1 cellular context compared by ENCODE assay signal in the genomic region with DNA sequence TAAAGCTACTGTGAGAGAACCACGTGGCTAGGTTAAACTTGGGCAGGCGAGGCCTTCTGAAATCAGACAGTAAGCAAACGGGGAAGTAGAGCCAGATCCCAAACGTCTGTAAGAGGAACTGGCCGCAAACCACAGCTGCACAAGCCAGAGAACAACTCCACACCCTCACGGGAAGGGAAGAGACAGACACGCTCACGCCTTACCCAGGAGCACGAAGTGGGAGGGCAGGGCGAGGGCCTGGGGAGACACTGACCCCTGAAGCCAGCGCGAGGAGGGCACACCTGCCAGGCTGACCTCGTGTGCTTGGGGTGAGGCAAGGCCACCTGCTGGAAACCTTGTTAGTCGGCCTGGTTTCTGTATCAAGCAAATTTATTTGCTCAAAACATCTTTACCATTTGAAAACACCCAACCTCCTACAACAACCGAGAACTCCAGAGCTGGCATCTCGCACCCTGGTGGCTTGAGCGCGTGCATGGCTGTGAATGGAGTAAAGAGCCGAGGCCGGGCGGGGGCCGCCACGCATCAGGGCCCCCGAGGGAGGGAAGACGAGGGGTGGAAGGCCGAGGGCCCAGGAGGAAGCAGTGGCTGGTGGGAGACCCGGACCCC.
TF ChIP-seq lines count a peak whose summit lies in the region.

No MANE protein-coding gene starts in this region.

TF ChIP-seq in GM12878, 131 proteins besides CTCF, POLR2A, EP300 and RAD21 (continued from another document and continues in another):
- TF ChIP-seq, protein P1, sequence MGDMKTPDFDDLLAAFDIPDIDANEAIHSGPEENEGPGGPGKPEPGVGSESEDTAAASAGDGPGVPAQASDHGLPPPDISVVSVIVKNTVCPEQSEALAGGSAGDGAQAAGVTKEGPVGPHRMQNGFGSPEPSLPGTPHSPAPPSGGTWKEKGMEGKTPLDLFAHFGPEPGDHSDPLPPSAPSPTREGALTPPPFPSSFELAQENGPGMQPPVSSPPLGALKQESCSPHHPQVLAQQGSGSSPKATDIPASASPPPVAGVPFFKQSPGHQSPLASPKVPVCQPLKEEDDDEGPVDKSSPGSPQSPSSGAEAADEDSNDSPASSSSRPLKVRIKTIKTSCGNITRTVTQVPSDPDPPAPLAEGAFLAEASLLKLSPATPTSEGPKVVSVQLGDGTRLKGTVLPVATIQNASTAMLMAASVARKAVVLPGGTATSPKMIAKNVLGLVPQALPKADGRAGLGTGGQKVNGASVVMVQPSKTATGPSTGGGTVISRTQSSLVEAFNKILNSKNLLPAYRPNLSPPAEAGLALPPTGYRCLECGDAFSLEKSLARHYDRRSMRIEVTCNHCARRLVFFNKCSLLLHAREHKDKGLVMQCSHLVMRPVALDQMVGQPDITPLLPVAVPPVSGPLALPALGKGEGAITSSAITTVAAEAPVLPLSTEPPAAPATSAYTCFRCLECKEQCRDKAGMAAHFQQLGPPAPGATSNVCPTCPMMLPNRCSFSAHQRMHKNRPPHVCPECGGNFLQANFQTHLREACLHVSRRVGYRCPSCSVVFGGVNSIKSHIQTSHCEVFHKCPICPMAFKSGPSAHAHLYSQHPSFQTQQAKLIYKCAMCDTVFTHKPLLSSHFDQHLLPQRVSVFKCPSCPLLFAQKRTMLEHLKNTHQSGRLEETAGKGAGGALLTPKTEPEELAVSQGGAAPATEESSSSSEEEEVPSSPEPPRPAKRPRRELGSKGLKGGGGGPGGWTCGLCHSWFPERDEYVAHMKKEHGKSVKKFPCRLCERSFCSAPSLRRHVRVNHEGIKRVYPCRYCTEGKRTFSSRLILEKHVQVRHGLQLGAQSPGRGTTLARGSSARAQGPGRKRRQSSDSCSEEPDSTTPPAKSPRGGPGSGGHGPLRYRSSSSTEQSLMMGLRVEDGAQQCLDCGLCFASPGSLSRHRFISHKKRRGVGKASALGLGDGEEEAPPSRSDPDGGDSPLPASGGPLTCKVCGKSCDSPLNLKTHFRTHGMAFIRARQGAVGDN (IDR thresholded peaks at IDR 0.05): peak; percentile 91
- TF ChIP-seq, protein P2, sequence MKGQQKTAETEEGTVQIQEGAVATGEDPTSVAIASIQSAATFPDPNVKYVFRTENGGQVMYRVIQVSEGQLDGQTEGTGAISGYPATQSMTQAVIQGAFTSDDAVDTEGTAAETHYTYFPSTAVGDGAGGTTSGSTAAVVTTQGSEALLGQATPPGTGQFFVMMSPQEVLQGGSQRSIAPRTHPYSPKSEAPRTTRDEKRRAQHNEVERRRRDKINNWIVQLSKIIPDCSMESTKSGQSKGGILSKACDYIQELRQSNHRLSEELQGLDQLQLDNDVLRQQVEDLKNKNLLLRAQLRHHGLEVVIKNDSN (IDR thresholded peaks at IDR 0.05; ENCODE audit: borderline replicate concordance, extremely low read length, insufficient read depth, low read depth, low read length): no peak
- TF ChIP-seq BRCA1 (IDR thresholded peaks at IDR 0.05; ENCODE audit: low read depth, low read length) (no peak), SREBF2 (IDR thresholded peaks at IDR 0.05; ENCODE audit: low read length) (no peak), ZZZ3 (IDR thresholded peaks at IDR 0.05; ENCODE audit: control insufficient read depth, insufficient read length, low read depth) (no peak), ATF7 (IDR thresholded peaks at IDR 0.05; ENCODE audit: low read depth) (no peak), CBFB (IDR thresholded peaks at IDR 0.05; ENCODE audit: low read depth) (peak; percentile 35; the same call in 1 of the 2 replicates), YBX1 (IDR thresholded peaks at IDR 0.05) (no peak), SP1 (IDR thresholded peaks at IDR 0.05; ENCODE audit: low read depth, low read length) (no peak), SMARCA5 (IDR thresholded peaks at IDR 0.05) (no peak), POU2F2 (IDR thresholded peaks at IDR 0.05; ENCODE audit: borderline replicate concordance, low read depth, low read length) (peak; percentile 79; the same call in 2 of the 3 replicates), WRNIP1 (IDR thresholded peaks at IDR 0.05; ENCODE audit: borderline replicate concordance, low read depth, low read length) (no peak), STAT1 (conservative IDR thresholded peaks at IDR 0.05) (no peak), NR2C1 (IDR thresholded peaks at IDR 0.05) (no peak), NR2F1 (conservative IDR thresholded peaks at IDR 0.05) (peak; percentile 75), PAX5 (IDR thresholded peaks at IDR 0.05; ENCODE audit: borderline replicate concordance, low read depth, low read length) (peak; percentile 33; the same call in 1 of the 2 replicates), ZNF24 (IDR thresholded peaks at IDR 0.05) (no peak), SPI1 (IDR thresholded peaks at IDR 0.05; ENCODE audit: borderline replicate concordance, insufficient read depth, low read depth, low read length) (peak; percentile 45; the same call in 1 of the 2 replicates), TCF12 (IDR thresholded peaks at IDR 0.05; ENCODE audit: low read depth, low read length) (0 out of 2 replicates have a peak, but pooled peaks have one; percentile 10), CHD2 (IDR thresholded peaks at IDR 0.05; ENCODE audit: borderline replicate concordance, low read depth, low read length) (0 out of 2 replicates have a peak, but pooled peaks have one; percentile 14), MYC (IDR thresholded peaks at IDR 0.05; ENCODE audit: insufficient read depth, insufficient read length, insufficient replicate concordance, low read length, severe bottlenecking) (no peak), TCF3 (IDR thresholded peaks at IDR 0.05; ENCODE audit: borderline replicate concordance, insufficient read depth, low read depth, low read length) (no peak), ETV6 (conservative IDR thresholded peaks at IDR 0.05 in 1 of 2, IDR thresholded peaks at IDR 0.05 in 1 of 2; ENCODE audit: borderline replicate concordance in 1 of 2, low read depth in 1 of 2) (no peak), RCOR1 (conservative IDR thresholded peaks at IDR 0.05; ENCODE audit: low read depth, low read length) (no peak), PAX8 (IDR thresholded peaks at IDR 0.05) (no peak), MEF2A (IDR thresholded peaks at IDR 0.05; ENCODE audit: insufficient read depth, low read depth, low read length) (no peak), CHD4 (IDR thresholded peaks at IDR 0.05) (no peak), TBL1XR1 (IDR thresholded peaks at IDR 0.05; ENCODE audit: low read depth, low read length) (no peak), SUZ12 (IDR thresholded peaks at IDR 0.05; ENCODE audit: unreplicated experiment) (no peak), TARDBP (IDR thresholded peaks at IDR 0.05; ENCODE audit: borderline replicate concordance) (no peak), JUND (IDR thresholded peaks at IDR 0.05; ENCODE audit: low read depth, low read length) (no peak)
- TF ChIP-seq, protein P3, sequence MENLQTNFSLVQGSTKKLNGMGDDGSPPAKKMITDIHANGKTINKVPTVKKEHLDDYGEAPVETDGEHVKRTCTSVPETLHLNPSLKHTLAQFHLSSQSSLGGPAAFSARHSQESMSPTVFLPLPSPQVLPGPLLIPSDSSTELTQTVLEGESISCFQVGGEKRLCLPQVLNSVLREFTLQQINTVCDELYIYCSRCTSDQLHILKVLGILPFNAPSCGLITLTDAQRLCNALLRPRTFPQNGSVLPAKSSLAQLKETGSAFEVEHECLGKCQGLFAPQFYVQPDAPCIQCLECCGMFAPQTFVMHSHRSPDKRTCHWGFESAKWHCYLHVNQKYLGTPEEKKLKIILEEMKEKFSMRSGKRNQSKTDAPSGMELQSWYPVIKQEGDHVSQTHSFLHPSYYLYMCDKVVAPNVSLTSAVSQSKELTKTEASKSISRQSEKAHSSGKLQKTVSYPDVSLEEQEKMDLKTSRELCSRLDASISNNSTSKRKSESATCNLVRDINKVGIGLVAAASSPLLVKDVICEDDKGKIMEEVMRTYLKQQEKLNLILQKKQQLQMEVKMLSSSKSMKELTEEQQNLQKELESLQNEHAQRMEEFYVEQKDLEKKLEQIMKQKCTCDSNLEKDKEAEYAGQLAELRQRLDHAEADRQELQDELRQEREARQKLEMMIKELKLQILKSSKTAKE (IDR thresholded peaks at IDR 0.05; ENCODE audit: low read depth, poor library complexity, severe bottlenecking): no peak
- TF ChIP-seq, protein P4, sequence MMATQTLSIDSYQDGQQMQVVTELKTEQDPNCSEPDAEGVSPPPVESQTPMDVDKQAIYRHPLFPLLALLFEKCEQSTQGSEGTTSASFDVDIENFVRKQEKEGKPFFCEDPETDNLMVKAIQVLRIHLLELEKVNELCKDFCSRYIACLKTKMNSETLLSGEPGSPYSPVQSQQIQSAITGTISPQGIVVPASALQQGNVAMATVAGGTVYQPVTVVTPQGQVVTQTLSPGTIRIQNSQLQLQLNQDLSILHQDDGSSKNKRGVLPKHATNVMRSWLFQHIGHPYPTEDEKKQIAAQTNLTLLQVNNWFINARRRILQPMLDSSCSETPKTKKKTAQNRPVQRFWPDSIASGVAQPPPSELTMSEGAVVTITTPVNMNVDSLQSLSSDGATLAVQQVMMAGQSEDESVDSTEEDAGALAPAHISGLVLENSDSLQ (IDR thresholded peaks at IDR 0.05): no peak
- TF ChIP-seq, protein P5, sequence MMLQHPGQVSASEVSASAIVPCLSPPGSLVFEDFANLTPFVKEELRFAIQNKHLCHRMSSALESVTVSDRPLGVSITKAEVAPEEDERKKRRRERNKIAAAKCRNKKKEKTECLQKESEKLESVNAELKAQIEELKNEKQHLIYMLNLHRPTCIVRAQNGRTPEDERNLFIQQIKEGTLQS (IDR thresholded peaks at IDR 0.05; ENCODE audit: borderline replicate concordance, extremely low read depth, low read depth, low read length): no peak
- TF ChIP-seq, protein P6, sequence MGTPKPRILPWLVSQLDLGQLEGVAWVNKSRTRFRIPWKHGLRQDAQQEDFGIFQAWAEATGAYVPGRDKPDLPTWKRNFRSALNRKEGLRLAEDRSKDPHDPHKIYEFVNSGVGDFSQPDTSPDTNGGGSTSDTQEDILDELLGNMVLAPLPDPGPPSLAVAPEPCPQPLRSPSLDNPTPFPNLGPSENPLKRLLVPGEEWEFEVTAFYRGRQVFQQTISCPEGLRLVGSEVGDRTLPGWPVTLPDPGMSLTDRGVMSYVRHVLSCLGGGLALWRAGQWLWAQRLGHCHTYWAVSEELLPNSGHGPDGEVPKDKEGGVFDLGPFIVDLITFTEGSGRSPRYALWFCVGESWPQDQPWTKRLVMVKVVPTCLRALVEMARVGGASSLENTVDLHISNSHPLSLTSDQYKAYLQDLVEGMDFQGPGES (IDR thresholded peaks at IDR 0.05): no peak
- TF ChIP-seq, protein P7, sequence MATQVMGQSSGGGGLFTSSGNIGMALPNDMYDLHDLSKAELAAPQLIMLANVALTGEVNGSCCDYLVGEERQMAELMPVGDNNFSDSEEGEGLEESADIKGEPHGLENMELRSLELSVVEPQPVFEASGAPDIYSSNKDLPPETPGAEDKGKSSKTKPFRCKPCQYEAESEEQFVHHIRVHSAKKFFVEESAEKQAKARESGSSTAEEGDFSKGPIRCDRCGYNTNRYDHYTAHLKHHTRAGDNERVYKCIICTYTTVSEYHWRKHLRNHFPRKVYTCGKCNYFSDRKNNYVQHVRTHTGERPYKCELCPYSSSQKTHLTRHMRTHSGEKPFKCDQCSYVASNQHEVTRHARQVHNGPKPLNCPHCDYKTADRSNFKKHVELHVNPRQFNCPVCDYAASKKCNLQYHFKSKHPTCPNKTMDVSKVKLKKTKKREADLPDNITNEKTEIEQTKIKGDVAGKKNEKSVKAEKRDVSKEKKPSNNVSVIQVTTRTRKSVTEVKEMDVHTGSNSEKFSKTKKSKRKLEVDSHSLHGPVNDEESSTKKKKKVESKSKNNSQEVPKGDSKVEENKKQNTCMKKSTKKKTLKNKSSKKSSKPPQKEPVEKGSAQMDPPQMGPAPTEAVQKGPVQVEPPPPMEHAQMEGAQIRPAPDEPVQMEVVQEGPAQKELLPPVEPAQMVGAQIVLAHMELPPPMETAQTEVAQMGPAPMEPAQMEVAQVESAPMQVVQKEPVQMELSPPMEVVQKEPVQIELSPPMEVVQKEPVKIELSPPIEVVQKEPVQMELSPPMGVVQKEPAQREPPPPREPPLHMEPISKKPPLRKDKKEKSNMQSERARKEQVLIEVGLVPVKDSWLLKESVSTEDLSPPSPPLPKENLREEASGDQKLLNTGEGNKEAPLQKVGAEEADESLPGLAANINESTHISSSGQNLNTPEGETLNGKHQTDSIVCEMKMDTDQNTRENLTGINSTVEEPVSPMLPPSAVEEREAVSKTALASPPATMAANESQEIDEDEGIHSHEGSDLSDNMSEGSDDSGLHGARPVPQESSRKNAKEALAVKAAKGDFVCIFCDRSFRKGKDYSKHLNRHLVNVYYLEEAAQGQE (IDR thresholded peaks at IDR 0.05; ENCODE audit: low read depth, low read length): no peak
- TF ChIP-seq, protein P8, sequence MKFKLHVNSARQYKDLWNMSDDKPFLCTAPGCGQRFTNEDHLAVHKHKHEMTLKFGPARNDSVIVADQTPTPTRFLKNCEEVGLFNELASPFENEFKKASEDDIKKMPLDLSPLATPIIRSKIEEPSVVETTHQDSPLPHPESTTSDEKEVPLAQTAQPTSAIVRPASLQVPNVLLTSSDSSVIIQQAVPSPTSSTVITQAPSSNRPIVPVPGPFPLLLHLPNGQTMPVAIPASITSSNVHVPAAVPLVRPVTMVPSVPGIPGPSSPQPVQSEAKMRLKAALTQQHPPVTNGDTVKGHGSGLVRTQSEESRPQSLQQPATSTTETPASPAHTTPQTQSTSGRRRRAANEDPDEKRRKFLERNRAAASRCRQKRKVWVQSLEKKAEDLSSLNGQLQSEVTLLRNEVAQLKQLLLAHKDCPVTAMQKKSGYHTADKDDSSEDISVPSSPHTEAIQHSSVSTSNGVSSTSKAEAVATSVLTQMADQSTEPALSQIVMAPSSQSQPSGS (IDR thresholded peaks at IDR 0.05; ENCODE audit: low read length): peak; percentile 49; the same call in 1 of the 2 replicates
- TF ChIP-seq, protein P9, sequence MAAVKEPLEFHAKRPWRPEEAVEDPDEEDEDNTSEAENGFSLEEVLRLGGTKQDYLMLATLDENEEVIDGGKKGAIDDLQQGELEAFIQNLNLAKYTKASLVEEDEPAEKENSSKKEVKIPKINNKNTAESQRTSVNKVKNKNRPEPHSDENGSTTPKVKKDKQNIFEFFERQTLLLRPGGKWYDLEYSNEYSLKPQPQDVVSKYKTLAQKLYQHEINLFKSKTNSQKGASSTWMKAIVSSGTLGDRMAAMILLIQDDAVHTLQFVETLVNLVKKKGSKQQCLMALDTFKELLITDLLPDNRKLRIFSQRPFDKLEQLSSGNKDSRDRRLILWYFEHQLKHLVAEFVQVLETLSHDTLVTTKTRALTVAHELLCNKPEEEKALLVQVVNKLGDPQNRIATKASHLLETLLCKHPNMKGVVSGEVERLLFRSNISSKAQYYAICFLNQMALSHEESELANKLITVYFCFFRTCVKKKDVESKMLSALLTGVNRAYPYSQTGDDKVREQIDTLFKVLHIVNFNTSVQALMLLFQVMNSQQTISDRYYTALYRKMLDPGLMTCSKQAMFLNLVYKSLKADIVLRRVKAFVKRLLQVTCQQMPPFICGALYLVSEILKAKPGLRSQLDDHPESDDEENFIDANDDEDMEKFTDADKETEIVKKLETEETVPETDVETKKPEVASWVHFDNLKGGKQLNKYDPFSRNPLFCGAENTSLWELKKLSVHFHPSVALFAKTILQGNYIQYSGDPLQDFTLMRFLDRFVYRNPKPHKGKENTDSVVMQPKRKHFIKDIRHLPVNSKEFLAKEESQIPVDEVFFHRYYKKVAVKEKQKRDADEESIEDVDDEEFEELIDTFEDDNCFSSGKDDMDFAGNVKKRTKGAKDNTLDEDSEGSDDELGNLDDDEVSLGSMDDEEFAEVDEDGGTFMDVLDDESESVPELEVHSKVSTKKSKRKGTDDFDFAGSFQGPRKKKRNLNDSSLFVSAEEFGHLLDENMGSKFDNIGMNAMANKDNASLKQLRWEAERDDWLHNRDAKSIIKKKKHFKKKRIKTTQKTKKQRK (IDR thresholded peaks at IDR 0.05; ENCODE audit: low read depth, low read length): no peak
